8 cellular contexts compared by ENCODE assay signal in genomic region chr10:110353244-110354119, GRCh38. TPM values are rescaled to one million over a fixed set of nuclear protein-coding genes. Genes with fewer than 3 reads are reported as not detected.
A peak's percentile ranks its signal among the peaks of the same experiment; 100 is the strongest.
DNase-seq lines count a peak whose midpoint lies in the region; ATAC-seq and TF ChIP-seq lines count a peak whose summit lies in the region.

No MANE protein-coding gene starts in this region.

- ATAC-seq in T-cell (replicated peaks in 1 of 4) (peak in 2 of 4 experiments; percentile 39 to 44), HG03097 (IDR thresholded peaks at IDR 0.05; ENCODE audit: low FRiP score, unreplicated experiment) (no peak)

- H3K27me3 Mint-ChIP-seq in T-cell (no peaks in the 10 kb centered on the region), osteocyte (ENCODE audit: unreplicated experiment) (no peaks in the 10 kb centered on the region)

- no peak overlapping the region for H3K4me3 ChIP-seq in BE2C (ENCODE audit: low read depth, low read length)

- CTCF ChIA-PET in T-cell (lab: Charles Lee) = interaction anchor here (0.6 to 3.9 kb wide), 25 partner anchors 12 to 345 kb away, joined by 3 to 53 read pairs (median 5); partner anchors contain the start of genes SMC3 (in 1 of the 2) and SMNDC1 (in 1 of the 2)

- peak overlapping the region; percentile 69 to 79 for H3K27ac Mint-ChIP-seq in T-cell
- H3K27ac Mint-ChIP-seq in osteocyte (ENCODE audit: unreplicated experiment) = peak overlapping the region; percentile 57

- TF ChIP-seq CTCF in osteocyte (IDR thresholded peaks at IDR 0.05) = no peak
- no peak for TF ChIP-seq CTCF in BE2C (IDR thresholded peaks at IDR 0.05; ENCODE audit: low read depth, low read length)

- H3K36me3 Mint-ChIP-seq in T-cell (no peaks in the 10 kb centered on the region), osteocyte (ENCODE audit: unreplicated experiment) (no peaks in the 10 kb centered on the region)

- no peaks in the 10 kb centered on the region for H3K9me3 ChIP-seq in BE2C

- peak overlapping the region in 1 of 3 donors; percentile 42 for H3K4me3 Mint-ChIP-seq in T-cell
- peak overlapping the region; percentile 10 for H3K4me3 Mint-ChIP-seq in osteocyte (ENCODE audit: unreplicated experiment)

- POLR2A ChIA-PET in T-cell (lab: Charles Lee) = interaction anchor here in 1 of 2 donors (1.0 kb wide), 1 partner anchor 48 kb away, joined by 4 read pairs; the partner anchor contains the start of gene SMNDC1

- H3K4me1 ChIP-seq in BE2C = peaks cover 4% of the 10 kb centered on the region

- H3K36me3 ChIP-seq in BE2C = no peaks in the 10 kb centered on the region

- DNase-seq in HCEC 1CT (peak; percentile 96), T-cell (peak in 27 of 34 experiments; percentile 17 to 62 (median 37)), cerebellar cortex (ENCODE audit: low spot score) (peak; percentile 67), osteocyte (ENCODE audit: extremely low spot score, unreplicated experiment) (no peak), BE2C (no peak), NCI-H524 (lab: John Stamatoyannopoulos, UW) (no peak), COLO668 (lab: John Stamatoyannopoulos, UW; ENCODE audit: unreplicated experiment) (no peak)

- H3K9me3 Mint-ChIP-seq in T-cell (no peaks in the 10 kb centered on the region), osteocyte (ENCODE audit: unreplicated experiment) (peaks cover 3% of the 10 kb centered on the region)

- H3K27me3 ChIP-seq in BE2C = no peaks in the 10 kb centered on the region

- H3K4me1 Mint-ChIP-seq in T-cell (peaks cover 53 to 55% (median 54%) of the 10 kb centered on the region in 3 donors), osteocyte (ENCODE audit: unreplicated experiment) (peaks cover 34% of the 10 kb centered on the region)

RNA-seq across cellular contexts. Expression of gene SMNDC1, which starts 48.8 kb away (rescaled TPM):
- total RNA-seq in T-cell = 10 to 100 TPM; 33.5 to 42.2 (median 34.1) TPM
- 28.9 and 31.7 TPM in 2 replicates for total RNA-seq in osteocyte
- polyA plus RNA-seq in BE2C (2012; ENCODE audit: insufficient read depth, insufficient read length, low read depth) = 58.2 TPM

Comparison
In these comparisons a context has a peak if more than half of its experiments do, and no peak if none do; other contexts are left out.
1. DNase-seq: peak in HCEC 1CT (single experiment), T-cell (27 of 34) and cerebellar cortex (single experiment); none in osteocyte (single experiment), BE2C (single experiment), NCI-H524 (0 of 2) and COLO668 (single experiment).